8 cellular contexts compared by ENCODE assay signal in genomic region chr17:79992657-79993389, GRCh38. TPM values are rescaled to one million over a fixed set of nuclear protein-coding genes. Genes with fewer than 3 reads are reported as not detected.
A peak's percentile ranks its signal among the peaks of the same experiment; 100 is the strongest.
DNase-seq lines count a peak whose midpoint lies in the region; ATAC-seq and TF ChIP-seq lines count a peak whose summit lies in the region.

No MANE protein-coding gene starts in this region.

- TF ChIP-seq CTCF in WERI-Rb-1 (IDR thresholded peaks at IDR 0.05; ENCODE audit: low read depth, low read length) = no peak

- CTCF ChIA-PET in activated CD4-positive, alpha-beta T cell treated with anti-CD3 and anti-CD28 coated beads, Interleukin-2, amount 10 ng/mL, durations not matched to agents 7 days and 5 days (lab: Charles Lee) = interaction anchor here (0.9 to 3.2 kb wide), 9 partner anchors 12 to 255 kb away, joined by 3 to 9 read pairs (median 3); partner anchors contain the start of genes CBX4 and GAA

- no peaks in the 10 kb centered on the region for H3K9me3 ChIP-seq in WERI-Rb-1 (ENCODE audit: severe bottlenecking)

- H3K4me3 Mint-ChIP-seq in activated CD4-positive, alpha-beta T cell treated with anti-CD3 and anti-CD28 coated beads, Interleukin-2, amount 10 ng/mL, durations not matched to agents 7 days and 5 days = peak overlapping the region; percentile 61
- peak overlapping the region; percentile 96 to 98 for H3K4me3 Mint-ChIP-seq in stimulated activated naive CD8-positive, alpha-beta T cell treated with anti-CD3 and anti-CD28 coated beads, Interleukin-15, amount 100 ng/mL, for 72 hours

- no peak overlapping the region for H3K4me3 ChIP-seq in WERI-Rb-1 (ENCODE audit: low read depth, low read length)

- H3K4me1 Mint-ChIP-seq in activated CD4-positive, alpha-beta T cell treated with anti-CD3 and anti-CD28 coated beads, Interleukin-2, amount 10 ng/mL, durations not matched to agents 7 days and 5 days = peaks cover 53% of the 10 kb centered on the region
- peaks cover 84% of the 10 kb centered on the region for H3K4me1 Mint-ChIP-seq in stimulated activated naive CD8-positive, alpha-beta T cell treated with anti-CD3 and anti-CD28 coated beads, Interleukin-15, amount 100 ng/mL, for 72 hours

- no peaks in the 10 kb centered on the region for H3K27me3 Mint-ChIP-seq in activated CD4-positive, alpha-beta T cell treated with anti-CD3 and anti-CD28 coated beads, Interleukin-2, amount 10 ng/mL, durations not matched to agents 7 days and 5 days
- H3K27me3 Mint-ChIP-seq in stimulated activated naive CD8-positive, alpha-beta T cell treated with anti-CD3 and anti-CD28 coated beads, Interleukin-15, amount 100 ng/mL, for 72 hours = no peaks in the 10 kb centered on the region

- POLR2A ChIA-PET in activated CD4-positive, alpha-beta T cell treated with anti-CD3 and anti-CD28 coated beads, Interleukin-2, amount 10 ng/mL, durations not matched to agents 7 days and 5 days (lab: Charles Lee) = no interaction called here

- no peaks in the 10 kb centered on the region for H3K9me3 Mint-ChIP-seq in activated CD4-positive, alpha-beta T cell treated with anti-CD3 and anti-CD28 coated beads, Interleukin-2, amount 10 ng/mL, durations not matched to agents 7 days and 5 days
- peaks cover 0 to 4% of the 10 kb centered on the region in 2 donors for H3K9me3 Mint-ChIP-seq in stimulated activated naive CD8-positive, alpha-beta T cell treated with anti-CD3 and anti-CD28 coated beads, Interleukin-15, amount 100 ng/mL, for 72 hours

- peaks cover 21% of the 10 kb centered on the region for H3K36me3 ChIP-seq in WERI-Rb-1

- no peaks in the 10 kb centered on the region for H3K36me3 Mint-ChIP-seq in activated CD4-positive, alpha-beta T cell treated with anti-CD3 and anti-CD28 coated beads, Interleukin-2, amount 10 ng/mL, durations not matched to agents 7 days and 5 days (ENCODE audit: low read depth)

- no peaks in the 10 kb centered on the region for H3K27me3 ChIP-seq in WERI-Rb-1 (ENCODE audit: insufficient read depth, low read depth, severe bottlenecking)

- peak overlapping the region; percentile 82 for H3K27ac Mint-ChIP-seq in activated CD4-positive, alpha-beta T cell treated with anti-CD3 and anti-CD28 coated beads, Interleukin-2, amount 10 ng/mL, durations not matched to agents 7 days and 5 days
- peak overlapping the region; percentile 96 to 99 for H3K27ac Mint-ChIP-seq in stimulated activated naive CD8-positive, alpha-beta T cell treated with anti-CD3 and anti-CD28 coated beads, Interleukin-15, amount 100 ng/mL, for 72 hours

- H3K27ac ChIP-seq in WERI-Rb-1 = peak overlapping the region; percentile 35; the same call in 1 of the 2 replicates

- no peak for DNase-seq in activated CD4-positive, alpha-beta T cell treated with anti-CD3 and anti-CD28 coated beads, Interleukin-2, amount 10 ng/mL, durations not matched to agents 7 days and 5 days
- DNase-seq in activated CD4-positive, alpha-beta T cell treated with anti-CD3 and anti-CD28 coated beads, Interleukin-2, amount 50 U/mL, for 4 hours = no peak
- DNase-seq in WERI-Rb-1 = no peak
- DNase-seq in left ventricle myocardium superior = no peak
- DNase-seq in stimulated activated naive CD8-positive, alpha-beta T cell treated with anti-CD3 and anti-CD28 coated beads, Interleukin-15, amount 100 ng/mL, for 72 hours = peak; percentile 27 to 48

- peak; percentile 19 for ATAC-seq in left ventricle myocardium superior
- ATAC-seq in stimulated activated naive CD8-positive, alpha-beta T cell treated with anti-CD3 and anti-CD28 coated beads, Interleukin-15, amount 100 ng/mL, for 72 hours = no peak
- no peak for ATAC-seq in GM18858 (IDR thresholded peaks at IDR 0.05; ENCODE audit: unreplicated experiment)
- ATAC-seq in HG02852 (IDR thresholded peaks at IDR 0.05; ENCODE audit: unreplicated experiment) = no peak
- ATAC-seq in HG02938 (IDR thresholded peaks at IDR 0.05; ENCODE audit: unreplicated experiment) = no peak

- intact Hi-C loops in left ventricle myocardium superior (cut with micrococcal nuclease) = no loop called here

RNA-seq across cellular contexts. Expression of gene TBC1D16, which starts 42.8 kb away (rescaled TPM):
- 1 to 10 TPM in 1 of 2 experiments, under 1 TPM in 1; 0.74 to 1.2 TPM for total RNA-seq in activated CD4-positive, alpha-beta T cell treated with anti-CD3 and anti-CD28 coated beads, Interleukin-2, amount 10 ng/mL, durations not matched to agents 7 days and 5 days
- 13.1 TPM for total RNA-seq in left ventricle myocardium superior

RNA-seq across cellular contexts. Expression of gene CCDC40, which starts 43.6 kb away (rescaled TPM):
- not detected for total RNA-seq in activated CD4-positive, alpha-beta T cell treated with anti-CD3 and anti-CD28 coated beads, Interleukin-2, amount 10 ng/mL, durations not matched to agents 7 days and 5 days
- 5.8 TPM for total RNA-seq in left ventricle myocardium superior

Comparison
In these comparisons a context has a peak if more than half of its experiments do, and no peak if none do; other contexts are left out.
1. DNase-seq: peak in stimulated activated naive CD8-positive, alpha-beta T cell treated with anti-CD3 and anti-CD28 coated beads, Interleukin-15, amount 100 ng/mL, for 72 hours (2 of 2); none in activated CD4-positive, alpha-beta T cell treated with anti-CD3 and anti-CD28 coated beads, Interleukin-2, amount 10 ng/mL, durations not matched to agents 7 days and 5 days (single experiment), activated CD4-positive, alpha-beta T cell treated with anti-CD3 and anti-CD28 coated beads, Interleukin-2, amount 50 U/mL, for 4 hours (0 of 2), WERI-Rb-1 (single experiment) and left ventricle myocardium superior (single experiment).